In genomic region chr6:97658090-97658489, GRCh38 we compare ENCODE assay signal across 31 cellular contexts.
"Had no signal": no experiment of that assay in that cellular context is flagged by ENCODE, and none has a peak within 500 bp of the region (broad histone marks: within the 10 kb centered on the region; RNA-seq: fewer than 3 reads in every experiment).

No MANE protein-coding gene starts in this region.

- H3K4me2 ChIP-seq: smooth muscle cell had no signal

- DNase-seq: naive B cell; naive thymus-derived CD4-positive, alpha-beta T cell; naive thymus-derived CD8-positive, alpha-beta T cell; natural killer cell; nephron progenitor cell; nucleus accumbens; occipital lobe; ovary; pancreas; posterior cingulate gyrus; psoas muscle; retina; right cardiac atrium; right lobe of liver; sigmoid colon; small intestine; spleen; stimulated activated CD4-positive, alpha-beta T cell treated with anti-CD3 and anti-CD28 coated beads, Interleukin-12 subunit alpha, Interleukin-12 subunit beta, amount 100 ng/mL, for 4 hours; stimulated activated CD4-positive, alpha-beta T cell treated with anti-CD3 and anti-CD28 coated beads, Interleukin-15, amount 100 ng/mL, for 24 hours; stimulated activated CD4-positive, alpha-beta T cell treated with anti-CD3 and anti-CD28 coated beads, Interleukin-1b, Interleukin-23, amount 100 ng/mL, for 48 hours; stimulated activated CD4-positive, alpha-beta T cell treated with anti-CD3 and anti-CD28 coated beads, Interleukin-2, amount 100 ng/mL, for 24 hours had no signal

- H3K27ac Mint-ChIP-seq: naive B cell; naive thymus-derived CD4-positive, alpha-beta T cell; naive thymus-derived CD8-positive, alpha-beta T cell; natural killer cell; natural killer cell treated with Interleukin-12 subunit alpha and Interleukin-12 subunit beta and Interleukin-15 and Interleukin-18, amount 100 ng/mL, for 72 hours; nephron; nephron progenitor cell; progenitor cell of endocrine pancreas had no signal

- H2AFZ ChIP-seq: parathyroid adenoma had no signal

- H3K27ac ChIP-seq: neutrophil, ovary, pancreas, parathyroid adenoma, prostate gland, psoas muscle, right atrium auricular region, right lobe of liver, sigmoid colon, skin epidermis, spleen had no signal

- H3K36me3 Mint-ChIP-seq: naive B cell; naive thymus-derived CD4-positive, alpha-beta T cell; naive thymus-derived CD8-positive, alpha-beta T cell; natural killer cell had no signal

- H3K4me1 ChIP-seq: pancreas, parathyroid adenoma, prostate gland, psoas muscle, right atrium auricular region, right lobe of liver, sigmoid colon, spleen had no signal

- H3K9ac ChIP-seq: parathyroid adenoma had no signal

- H3K9me3 Mint-ChIP-seq: nephron, nephron progenitor cell had no signal

- H3K27me3 ChIP-seq: neutrophil, ovary, pancreas, right atrium auricular region, right lobe of liver, sigmoid colon, spleen had no signal

- H3K27me3 Mint-ChIP-seq: naive B cell; natural killer cell treated with Interleukin-12 subunit alpha and Interleukin-12 subunit beta and Interleukin-15 and Interleukin-18, amount 100 ng/mL, for 72 hours had no signal

- H3K4me3 ChIP-seq: ovary, pancreas, prostate gland, psoas muscle, right atrium auricular region, right lobe of liver, sigmoid colon, skin epidermis, smooth muscle cell, spleen had no signal

- H3K36me3 ChIP-seq: neutrophil, ovary, pancreas, prostate gland, right atrium auricular region, right lobe of liver, sigmoid colon, spleen had no signal

- H3K9me3 ChIP-seq: neutrophil, ovary, pancreas, prostate gland, psoas muscle, right atrium auricular region, right lobe of liver, sigmoid colon, spleen had no signal

- H3K79me2 ChIP-seq: parathyroid adenoma had no signal

- H3K4me3 Mint-ChIP-seq: naive B cell; naive thymus-derived CD4-positive, alpha-beta T cell; naive thymus-derived CD8-positive, alpha-beta T cell; natural killer cell; natural killer cell treated with Interleukin-12 subunit alpha and Interleukin-12 subunit beta and Interleukin-15 and Interleukin-18, amount 100 ng/mL, for 72 hours; nephron; nephron progenitor cell; neural crest cell had no signal

- H3K4me1 Mint-ChIP-seq: naive B cell; naive thymus-derived CD4-positive, alpha-beta T cell; naive thymus-derived CD8-positive, alpha-beta T cell; natural killer cell; nephron had no signal
